ENCODE assay signal across 33 cellular contexts in the genomic region with DNA sequence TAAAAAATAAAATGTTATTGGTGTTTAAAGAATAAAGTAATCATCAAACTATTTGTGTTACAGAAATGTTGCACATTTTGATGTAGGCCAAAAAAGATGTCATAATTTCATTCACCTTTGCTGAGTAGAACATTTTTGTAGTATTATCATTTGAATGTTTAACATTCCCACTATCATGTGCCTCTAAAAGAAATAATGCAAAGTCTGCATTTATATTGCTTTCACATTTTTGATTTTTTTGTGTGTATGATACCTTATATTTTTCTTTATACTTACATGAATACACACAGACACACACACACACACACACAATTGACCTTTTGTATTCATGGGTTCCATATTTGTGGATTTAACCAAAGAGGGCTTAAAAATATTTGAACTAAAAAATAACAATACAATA.
"Had no signal": no experiment of that assay in that cellular context is flagged by ENCODE, and none has a peak within 500 bp of the region (broad histone marks: within the 10 kb centered on the region; RNA-seq: fewer than 3 reads in every experiment).

No MANE protein-coding gene starts in this region.

- H3K4me1 ChIP-seq: adrenal gland, ascending aorta, body of pancreas, breast epithelium had no signal

- H3K27me3 ChIP-seq: adrenal gland, ascending aorta, body of pancreas, brain microvascular endothelial cell, breast epithelium, cardiac muscle cell had no signal

- H3K9me3 ChIP-seq: adrenal gland, body of pancreas had no signal

- H3K27ac ChIP-seq: adrenal gland, ascending aorta, body of pancreas, brain microvascular endothelial cell, breast epithelium, cardiac muscle cell had no signal

- ATAC-seq: activated naive CD4-positive, alpha-beta T cell treated with anti-CD3 and anti-CD28 coated beads, Interleukin-2, amount 50 U/mL, for 72 hours; activated naive CD8-positive, alpha-beta T cell treated with anti-CD3 and anti-CD28 coated beads, Interleukin-2, amount 50 U/mL, for 24 hours; activated T-cell treated with anti-CD3 and anti-CD28 coated beads, Interleukin-2, amount 50 U/mL, for 4 hours; activated T-cell treated with anti-CD3 and anti-CD28 coated beads, Interleukin-2, amount 50 U/mL, for 72 hours; activated T-helper 17 cell treated with anti-CD3 and anti-CD28 coated beads, Interleukin-2, amount 50 U/mL, for 72 hours; body of pancreas had no signal

- H3K4me3 ChIP-seq: adrenal gland, ascending aorta, body of pancreas, breast epithelium, cardiac muscle cell had no signal

- H3K36me3 ChIP-seq: adrenal gland, ascending aorta, brain microvascular endothelial cell, breast epithelium, cardiac muscle cell had no signal

- FAIRE-seq: astrocyte, bronchial epithelial cell had no signal

- DNase-seq: activated effector memory CD4-positive, alpha-beta T cell treated with anti-CD3 and anti-CD28 coated beads, Interleukin-2, amount 50 U/mL, for 16 hours; activated effector memory CD4-positive, alpha-beta T cell treated with Interleukin-2 at 50 U/mL for 16 hours; activated gamma-delta T cell; activated gamma-delta T cell treated with Interleukin-2 at 50 U/mL for 16 hours; activated naive CD4-positive, alpha-beta T cell; activated naive CD4-positive, alpha-beta T cell treated with anti-CD3 and anti-CD28 coated beads for 36 hours; activated naive CD4-positive, alpha-beta T cell treated with anti-CD3 and anti-CD28 coated beads, Interleukin-2, amount 10 ng/mL, durations not matched to agents 7 days and 5 days; activated naive CD4-positive, alpha-beta T cell treated with anti-CD3 and anti-CD28 coated beads, Interleukin-2, amount 50 U/mL, for 16 hours; activated naive CD4-positive, alpha-beta T cell treated with Interleukin-2 at 50 U/mL for 16 hours; activated naive CD8-positive, alpha-beta T cell treated with anti-CD3 and anti-CD28 coated beads for 36 hours; activated naive CD8-positive, alpha-beta T cell treated with anti-CD3 and anti-CD28 coated beads, Interleukin-2, amount 10 ng/mL, durations not matched to agents 7 days and 5 days; activated naive CD8-positive, alpha-beta T cell treated with anti-CD3 and anti-CD28 coated beads, Interleukin-2, amount 50 U/mL, for 24 hours; activated T-cell treated with anti-CD3 and anti-CD28 coated beads, Interleukin-2, amount 50 U/mL, for 24 hours; activated T-cell treated with anti-CD3 and anti-CD28 coated beads, Interleukin-2, amount 50 U/mL, for 4 hours; activated T-cell treated with anti-CD3 and anti-CD28 coated beads, Interleukin-2, amount 50 U/mL, for 48 hours; activated T-cell treated with anti-CD3 and anti-CD28 coated beads, Interleukin-2, amount 50 U/mL, for 72 hours; adrenal gland; amniotic stem cell; amygdala; anterior cingulate cortex; aorta; body of pancreas; brain microvascular endothelial cell; caudate nucleus; central memory CD4-positive, alpha-beta T cell; cerebellar nuclear complex had no signal
